21 cellular contexts compared by ENCODE assay signal in genomic region chr15:80580536-80581260, GRCh38.
DNase-seq lines count a peak whose midpoint lies in the region; ATAC-seq, FAIRE-seq and TF ChIP-seq lines count a peak whose summit lies in the region.
"Had no signal": no experiment of that assay in that cellular context is flagged by ENCODE, and none has a peak within 500 bp of the region (broad histone marks: within the 10 kb centered on the region; RNA-seq: fewer than 3 reads in every experiment).

No MANE protein-coding gene starts in this region.

- in situ Hi-C loops in GM23248 (cut with MboI): no loop called here

- peak; percentile 63 for DNase-seq in cardiac septum (ENCODE audit: low spot score)
- DNase-seq in left ventricle myocardium inferior: no peak
- peak in 1 of 2 donors; percentile 24 for DNase-seq in breast epithelium (ENCODE audit: low spot score in 2 of 2)
- DNase-seq in kidney: peak; percentile 61
- no peak for DNase-seq in vagina (ENCODE audit: extremely low spot score in 2 of 2)
- no peak for DNase-seq in T-helper 1 cell
- no peak for DNase-seq in GM23248
- DNase-seq: CD8-positive, alpha-beta memory T cell; DMS79; NCI-H1092; NCI-H345; NCI-H526 treated with DMSO at 0.1 percent for 48 hours; RPMI8226; SJCRH30 had no signal

- intact Hi-C loops in cardiac septum (cut with DNase I): no loop called here
- intact Hi-C loops in left ventricle myocardium inferior (cut with micrococcal nuclease): no loop called here
- intact Hi-C loops in breast epithelium (cut with DNase I; ENCODE audit: low total_unique reads): loop anchor here (10.0 kb wide), 1 partner anchor 1656 kb away; no protein-coding TSS in a partner anchor
- intact Hi-C loops in kidney (cut with DNase I): no loop called here
- intact Hi-C loops in vagina (cut with DNase I): no loop called here

- no peak for TF ChIP-seq CTCF in left ventricle myocardium inferior (IDR thresholded peaks at IDR 0.05; ENCODE audit: borderline replicate concordance)
- no peak for TF ChIP-seq CTCF in breast epithelium (IDR thresholded peaks at IDR 0.05)
- TF ChIP-seq CTCF in kidney (IDR thresholded peaks at IDR 0.05; ENCODE audit: borderline replicate concordance, extremely low read depth, insufficient read depth): no peak
- no peak for TF ChIP-seq CTCF in vagina (IDR thresholded peaks at IDR 0.05)

- H3K9me2 ChIP-seq in GM23248 (ENCODE audit: insufficient read depth): no peaks in the 10 kb centered on the region

- 84 to 91% methylated on average over 10 to 11 of the region's 11 CpGs for WGBS in GM23248 (ENCODE audit: low coverage in 1 of 2, low lambda C conversion rate in 2 of 2, missing lambda C conversion rate in 2 of 2), 2 experiments

- H3K4me1 ChIP-seq in left ventricle myocardium inferior (no peaks in the 10 kb centered on the region), breast epithelium (no peaks in the 10 kb centered on the region), kidney (ENCODE audit: control insufficient read depth in 1 of 2, insufficient read depth in 1 of 2, low read depth in 1 of 2, low read length in 2 of 2) (peaks cover 0 to 4% of the 10 kb centered on the region in 2 donors), vagina (peaks cover 10% of the 10 kb centered on the region), GM23248 (ENCODE audit: insufficient read depth) (peaks cover 3% of the 10 kb centered on the region; the same call in 1 of the 2 replicates)
- H3K4me1 ChIP-seq: SJCRH30 had no signal

- no peaks in the 10 kb centered on the region for H3K36me3 ChIP-seq in left ventricle myocardium inferior
- H3K36me3 ChIP-seq in breast epithelium: no peaks in the 10 kb centered on the region
- H3K36me3 ChIP-seq in kidney (ENCODE audit: control insufficient read depth in 1 of 2, insufficient read depth in 2 of 2, low read length in 2 of 2): peaks cover 4 to 13% of the 10 kb centered on the region in 2 donors
- H3K36me3 ChIP-seq in vagina: no peaks in the 10 kb centered on the region
- H3K36me3 ChIP-seq in GM23248 (ENCODE audit: low read depth): peaks cover 3% of the 10 kb centered on the region
- H3K36me3 ChIP-seq: SJCRH30 had no signal

- H3K27ac ChIP-seq in left ventricle myocardium inferior (replicated peaks) (no peak overlapping the region), breast epithelium (peak overlapping the region; percentile 57 to 71), kidney (ENCODE audit: low read depth in 2 of 2, low read length in 2 of 2) (no peak overlapping the region), vagina (peak overlapping the region; percentile 34), GM23248 (no peak overlapping the region)
- H3K27ac ChIP-seq: 22Rv1, KMS-11, SJCRH30 had no signal

- H4K20me1 ChIP-seq in GM23248 (ENCODE audit: insufficient read depth): no peaks in the 10 kb centered on the region

- no peak overlapping the region for H3K9ac ChIP-seq in kidney (ENCODE audit: low read length in 2 of 2)
- no peak overlapping the region for H3K9ac ChIP-seq in GM23248
- H3K9ac ChIP-seq: KMS-11 had no signal

- H3K9me3 ChIP-seq in left ventricle myocardium inferior (replicated peaks) (no peaks in the 10 kb centered on the region), breast epithelium (no peaks in the 10 kb centered on the region), kidney (ENCODE audit: control insufficient read depth in 1 of 2, low read length in 2 of 2) (no peaks in the 10 kb centered on the region), vagina (no peaks in the 10 kb centered on the region), GM23248 (ENCODE audit: low read depth) (no peaks in the 10 kb centered on the region)
- H3K9me3 ChIP-seq: SJCRH30 had no signal

- H3K27me3 ChIP-seq in left ventricle myocardium inferior (ENCODE audit: low read depth) (peaks cover 10% of the 10 kb centered on the region), breast epithelium (no peaks in the 10 kb centered on the region), vagina (no peaks in the 10 kb centered on the region), GM23248 (replicated peaks; ENCODE audit: insufficient read depth) (no peaks in the 10 kb centered on the region)
- H3K27me3 ChIP-seq: SJCRH30 had no signal

- H3F3A ChIP-seq in GM23248 (ENCODE audit: insufficient read depth): peaks cover 9% of the 10 kb centered on the region; the same call in 1 of the 2 replicates

- no peak overlapping the region for H3K4me2 ChIP-seq in GM23248 (ENCODE audit: unreplicated experiment)
- H3K4me2 ChIP-seq: GM23338, KMS-11 had no signal

- H3K4me3 ChIP-seq in left ventricle myocardium inferior: no peak overlapping the region
- H3K4me3 ChIP-seq in breast epithelium: no peak overlapping the region
- H3K4me3 ChIP-seq in kidney (ENCODE audit: low read length in 2 of 2): no peak overlapping the region
- H3K4me3 ChIP-seq in vagina: no peak overlapping the region
- H3K4me3 ChIP-seq in GM23248: no peak overlapping the region
- H3K4me3 ChIP-seq: GM23338, SJCRH30 had no signal

- FAIRE-seq in kidney (lab: Jason Lieb, UNC): no peak
- FAIRE-seq: D721Med, GM19239, HepG2 had no signal

- H3K79me2 ChIP-seq in GM23248 (ENCODE audit: insufficient read depth): no peaks in the 10 kb centered on the region

- TF ChIP-seq POLR2A in breast epithelium (IDR thresholded peaks at IDR 0.05) (no peak), vagina (IDR thresholded peaks at IDR 0.05) (no peak)

- no peak for ATAC-seq in GM21526 (IDR thresholded peaks at IDR 0.05; ENCODE audit: low FRiP score, unreplicated experiment)
- ATAC-seq: HepG2 had no signal

- H2AFZ ChIP-seq in GM23248: no peak overlapping the region
- H2AFZ ChIP-seq: GM23338 had no signal

Comparison
In these comparisons a context has a peak if more than half of its experiments do, and no peak if none do; other contexts are left out.
1. DNase-seq: peak in cardiac septum (single experiment) and kidney (single experiment); none in left ventricle myocardium inferior (single experiment), vagina (0 of 2), T-helper 1 cell (0 of 5) and GM23248 (single experiment).
2. H3K27ac ChIP-seq: peak in breast epithelium (2 of 2) and vagina (single experiment); none in left ventricle myocardium inferior (single experiment), kidney (0 of 2) and GM23248 (single experiment).